In genomic region chr13:33846306-33847062, GRCh38 we compare ENCODE assay signal across 27 cellular contexts. TPM values are rescaled to one million over a fixed set of nuclear protein-coding genes. Genes with fewer than 3 reads are reported as not detected.
DNase-seq lines count a peak whose midpoint lies in the region; ATAC-seq and TF ChIP-seq lines count a peak whose summit lies in the region.
"Had no signal": no experiment of that assay in that cellular context is flagged by ENCODE, and none has a peak within 500 bp of the region (broad histone marks: within the 10 kb centered on the region; RNA-seq: fewer than 3 reads in every experiment).

No MANE protein-coding gene starts in this region.

- no peaks in the 10 kb centered on the region for H3K27me3 ChIP-seq in WERI-Rb-1 (ENCODE audit: insufficient read depth, low read depth, severe bottlenecking)
- H3K27me3 ChIP-seq: breast epithelium, colonic mucosa, MG63, neural progenitor cell, thyroid gland had no signal

- peak; percentile 54 for ATAC-seq in GM19395 (IDR thresholded peaks at IDR 0.05; ENCODE audit: unreplicated experiment)
- peak; percentile 82 for ATAC-seq in HG02938 (IDR thresholded peaks at IDR 0.05; ENCODE audit: unreplicated experiment)
- ATAC-seq in mucosa of descending colon: no peak
- ATAC-seq: activated T-cell treated with anti-CD3 and anti-CD28 coated beads, Interleukin-2, amount 50 U/mL, for 72 hours; sciatic nerve; stimulated activated naive CD8-positive, alpha-beta T cell treated with anti-CD3 and anti-CD28 coated beads, Interleukin-15, amount 100 ng/mL, for 72 hours; T-helper 17 cell had no signal

- DNase-seq in GM12865 (ENCODE audit: low read depth) (peak; percentile 15), islet precursor cell (peak; percentile 57), mucosa of descending colon (no peak), HPDE6-E6E7 (ENCODE audit: extremely low spot score) (no peak), WERI-Rb-1 (no peak), LoVo (ENCODE audit: low spot score) (no peak)
- DNase-seq: activated CD4-positive, alpha-beta T cell treated with anti-CD3 and anti-CD28 coated beads for 48 hours; activated naive CD4-positive, alpha-beta T cell treated with anti-CD3 and anti-CD28 coated beads, Interleukin-2, amount 50 U/mL, for 16 hours; activated T-cell treated with anti-CD3 and anti-CD28 coated beads, Interleukin-2, amount 50 U/mL, for 72 hours; amygdala; colonic mucosa; HFFc6; MG63; NCI-H2081 treated with DMSO at 0.1 percent for 48 hours; NCI-H774; stimulated activated CD4-positive, alpha-beta T cell treated with anti-CD3 and anti-CD28 coated beads, Interleukin-15, amount 100 ng/mL, for 24 hours; stimulated activated naive CD8-positive, alpha-beta T cell treated with anti-CD3 and anti-CD28 coated beads, Interleukin-15, amount 100 ng/mL, for 72 hours; T-helper 17 cell; thyroid gland had no signal

- no peak for TF ChIP-seq CTCF in GM12865 (IDR thresholded peaks at IDR 0.05; ENCODE audit: insufficient read depth, low read depth, low read length, missing control alignments)
- TF ChIP-seq CTCF in mucosa of descending colon (IDR thresholded peaks at IDR 0.05): no peak
- no peak for TF ChIP-seq CTCF in WERI-Rb-1 (IDR thresholded peaks at IDR 0.05; ENCODE audit: low read depth, low read length)

- intact Hi-C loops in mucosa of descending colon (cut with DNase I, micrococcal nuclease): no loop called here

- H3K9me3 ChIP-seq in mucosa of descending colon (no peaks in the 10 kb centered on the region), WERI-Rb-1 (ENCODE audit: severe bottlenecking) (no peaks in the 10 kb centered on the region)
- H3K9me3 ChIP-seq: breast epithelium, colonic mucosa, MG63, thyroid gland had no signal

- H3K36me3 ChIP-seq in mucosa of descending colon (ENCODE audit: low read depth) (no peaks in the 10 kb centered on the region), WERI-Rb-1 (peaks cover 19% of the 10 kb centered on the region)
- H3K36me3 ChIP-seq: breast epithelium, colonic mucosa, thyroid gland had no signal

- H3K4me3 ChIP-seq in GM12865 (ENCODE audit: low read depth, low read length) (no peak overlapping the region), mucosa of descending colon (no peak overlapping the region), WERI-Rb-1 (ENCODE audit: low read depth, low read length) (no peak overlapping the region)
- H3K4me3 ChIP-seq: breast epithelium, colonic mucosa, lung, MG63, neural progenitor cell, thyroid gland had no signal

- no peaks in the 10 kb centered on the region for H3K4me1 ChIP-seq in mucosa of descending colon (ENCODE audit: low read depth)
- H3K4me1 ChIP-seq: breast epithelium, colonic mucosa, neural progenitor cell, thyroid gland had no signal

- no peak overlapping the region for H3K27ac ChIP-seq in WERI-Rb-1
- H3K27ac ChIP-seq: breast epithelium, C4-2B, colonic mucosa, neural progenitor cell, RWPE1, thyroid gland had no signal

RNA-seq across cellular contexts. Expression of gene RFC3, which starts 28.5 kb away (rescaled TPM):
- total RNA-seq in mucosa of descending colon: 10 to 100 TPM in 1 of 3 donors, 1 to 10 TPM in 2; 4.1 to 11.0 (median 5.4) TPM

Comparison
In these comparisons a context has a peak if more than half of its experiments do, and no peak if none do; other contexts are left out.
1. DNase-seq: peak in GM12865 (single experiment) and islet precursor cell (single experiment); none in mucosa of descending colon (0 of 3), HPDE6-E6E7 (single experiment), WERI-Rb-1 (single experiment) and LoVo (single experiment).